Comparison of ENCODE assay signal across 16 cellular contexts in the genomic region with DNA sequence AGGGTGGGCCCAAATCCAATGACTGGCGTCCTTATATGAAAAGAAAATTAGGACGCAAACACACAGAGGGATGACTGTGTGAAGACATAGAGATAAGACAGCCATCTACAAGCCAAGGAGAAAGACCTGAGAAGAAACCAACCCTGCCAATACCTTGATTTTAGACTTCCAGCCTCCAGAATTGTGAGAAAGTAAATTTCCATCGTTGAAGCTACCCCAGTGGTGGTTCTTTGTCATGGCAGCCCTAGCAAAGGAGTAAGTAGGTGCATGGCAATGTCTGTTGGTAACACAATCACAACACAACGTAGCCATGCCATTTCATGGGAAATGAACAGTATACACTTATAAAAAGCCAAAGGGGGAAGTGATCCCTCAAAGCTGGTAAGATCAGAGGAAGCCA. TPM values are rescaled to one million over a fixed set of nuclear protein-coding genes. Genes with fewer than 3 reads are reported as not detected.
DNase-seq lines count a peak whose midpoint lies in the region; ATAC-seq and TF ChIP-seq lines count a peak whose summit lies in the region.
"Had no signal": no experiment of that assay in that cellular context is flagged by ENCODE, and none has a peak within 500 bp of the region (broad histone marks: within the 10 kb centered on the region; RNA-seq: fewer than 3 reads in every experiment).

No MANE protein-coding gene starts in this region.

- peaks cover 13% of the 10 kb centered on the region for H3K9me3 Mint-ChIP-seq in T-helper 2 cell treated with Interferon-gamma antibody and Interleukin-4, amounts not matched to agents 5 μg/mL and 100 μg/mL, for 36 hours

- H4K20me1 ChIP-seq in fibroblast of lung (ENCODE audit: control insufficient read depth, extremely low read depth, insufficient read depth, low read length): no peaks in the 10 kb centered on the region

- no peak overlapping the region for H2AFZ ChIP-seq in fibroblast of lung (ENCODE audit: low read length)

- H3K36me3 Mint-ChIP-seq in T-helper 2 cell treated with Interferon-gamma antibody and Interleukin-4, amounts not matched to agents 5 μg/mL and 100 μg/mL, for 36 hours (ENCODE audit: low read depth): peaks cover 7% of the 10 kb centered on the region

- no peak overlapping the region for H3K4me3 ChIP-seq in AG10803 (ENCODE audit: low read length)
- no peak overlapping the region for H3K4me3 ChIP-seq in fibroblast of lung (replicated peaks in 1 of 4; ENCODE audit: control extremely low read depth in 1 of 4, insufficient read depth in 1 of 4, low read depth in 3 of 4, low read length in 4 of 4)
- H3K4me3 ChIP-seq: left lung had no signal

- H3K9me3 ChIP-seq in fibroblast of lung (ENCODE audit: control insufficient read depth, insufficient read depth, low read depth, low read length): no peaks in the 10 kb centered on the region
- H3K9me3 ChIP-seq: left lung had no signal

- no peak for DNase-seq in AG10803 (ENCODE audit: low read depth)
- no peak for DNase-seq in T-helper 2 cell treated with Interferon-gamma antibody and Interleukin-4, amounts not matched to agents 5 μg/mL and 100 μg/mL, for 36 hours (ENCODE audit: low spot score)
- no peak for DNase-seq in fibroblast of lung (ENCODE audit: low read depth in 2 of 2)
- no peak for DNase-seq in NCI-H2107 treated with DMSO at 0.1 percent for 48 hours (lab: John Stamatoyannopoulos, UW; ENCODE audit: unreplicated experiment)
- no peak for DNase-seq in NCI-H1092 (lab: John Stamatoyannopoulos, UW)
- DNase-seq in central memory CD4-positive, alpha-beta T cell: no peak
- DNase-seq: activated CD4-positive, CD25-positive, alpha-beta regulatory T cell treated with anti-CD3 and anti-CD28 coated beads, Interleukin-2, amount 50 U/mL, for 72 hours; activated gamma-delta T cell treated with Interleukin-2 at 50 U/mL for 16 hours; hypothalamus; left lung; naive B cell; NCI-H446 had no signal

- H3K9ac ChIP-seq in fibroblast of lung (ENCODE audit: insufficient read depth, low read length): no peak overlapping the region

- peaks cover 23% of the 10 kb centered on the region for H3K4me1 Mint-ChIP-seq in T-helper 2 cell treated with Interferon-gamma antibody and Interleukin-4, amounts not matched to agents 5 μg/mL and 100 μg/mL, for 36 hours (ENCODE audit: low read depth)

- no peaks in the 10 kb centered on the region for H3K27me3 Mint-ChIP-seq in T-helper 2 cell treated with Interferon-gamma antibody and Interleukin-4, amounts not matched to agents 5 μg/mL and 100 μg/mL, for 36 hours (ENCODE audit: low read depth)

- no peak overlapping the region for H3K4me2 ChIP-seq in fibroblast of lung (ENCODE audit: extremely low read depth, insufficient read depth, low read length)

- no peak for ATAC-seq in GM18858 (IDR thresholded peaks at IDR 0.05; ENCODE audit: unreplicated experiment)
- ATAC-seq: HepG2 had no signal

- peak overlapping the region; percentile 39 for H3K27ac ChIP-seq in fibroblast of lung (ENCODE audit: insufficient read depth, low read length)
- H3K27ac ChIP-seq: C4-2B, left lung had no signal

- peaks cover 7% of the 10 kb centered on the region for H3K4me1 ChIP-seq in fibroblast of lung (ENCODE audit: control insufficient read depth, extremely low read depth, insufficient read depth, low read length)
- H3K4me1 ChIP-seq: left lung had no signal

- H3K36me3 ChIP-seq in fibroblast of lung (ENCODE audit: control insufficient read depth, insufficient read depth, low read length): no peaks in the 10 kb centered on the region
- H3K36me3 ChIP-seq: left lung had no signal

- no peaks in the 10 kb centered on the region for H3K79me2 ChIP-seq in fibroblast of lung (ENCODE audit: control insufficient read depth, insufficient read depth, low read length)

- H3K4me3 Mint-ChIP-seq in T-helper 2 cell treated with Interferon-gamma antibody and Interleukin-4, amounts not matched to agents 5 μg/mL and 100 μg/mL, for 36 hours: no peak overlapping the region

- H3K27me3 ChIP-seq in fibroblast of lung (ENCODE audit: control insufficient read depth, insufficient read depth, low read length): no peaks in the 10 kb centered on the region
- H3K27me3 ChIP-seq: left lung had no signal

- H3K27ac Mint-ChIP-seq in T-helper 2 cell treated with Interferon-gamma antibody and Interleukin-4, amounts not matched to agents 5 μg/mL and 100 μg/mL, for 36 hours: peak overlapping the region; percentile 91

- TF ChIP-seq CTCF in AG10803 (conservative IDR thresholded peaks at IDR 0.05; ENCODE audit: low read length) (peak; percentile 31), GM12874 (IDR thresholded peaks at IDR 0.05; ENCODE audit: insufficient read depth, low read depth, low read length) (0 out of 2 replicates have a peak, but pooled peaks have one; percentile 17), fibroblast of lung (conservative IDR thresholded peaks at IDR 0.05 in 1 of 2, IDR thresholded peaks at IDR 0.05 in 1 of 2; ENCODE audit: low read depth in 1 of 2, low read length in 2 of 2) (no peak)

RNA-seq across cellular contexts. Expression of gene SMIM20, which starts 25.3 kb away (rescaled TPM):
- 48.7 and 71.4 TPM in 2 replicates for total RNA-seq in fibroblast of lung
- polyA plus RNA-seq in fibroblast of lung: 26.2 and 34.9 TPM in 2 replicates
- 34.9 and 37.7 TPM in 2 replicates for polyA plus RNA-seq in fibroblast of lung (2012)
- 0.71 TPM in 1 of 2 replicates, not detected in the other for polyA minus RNA-seq in fibroblast of lung (ENCODE audit: low replicate concordance)

Comparison
In these comparisons a context has a peak if more than half of its experiments do, and no peak if none do; other contexts are left out.
1. CTCF ChIP-seq: peak in AG10803 (single experiment) and GM12874 (single experiment); none in fibroblast of lung (0 of 2).